ENCODE assay signal across 1 cellular context in the genomic region with DNA sequence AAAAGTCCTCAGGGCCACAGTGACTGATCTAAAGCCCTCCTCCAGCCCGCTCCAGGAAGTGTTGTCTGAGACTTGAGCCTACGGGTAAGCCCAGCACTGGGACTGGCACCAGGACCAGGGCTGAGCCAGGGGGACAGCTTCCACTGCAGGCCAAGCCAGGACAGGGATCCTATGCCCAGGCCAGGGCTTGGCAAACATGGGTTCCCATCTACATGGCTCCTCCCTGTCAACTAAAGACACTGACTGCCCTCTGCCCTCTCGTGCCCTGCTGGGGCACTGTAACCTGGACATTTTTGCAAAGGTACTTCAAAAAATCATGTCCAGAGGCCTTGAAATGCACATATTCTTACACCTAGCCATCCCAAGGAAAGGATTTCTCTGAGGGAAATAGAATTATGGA.
TF ChIP-seq lines count a peak whose summit lies in the region.

No MANE protein-coding gene starts in this region.

TF ChIP-seq in HepG2, 621 proteins besides CTCF, POLR2A, EP300 and RAD21:
- TF ChIP-seq, protein P1, sequence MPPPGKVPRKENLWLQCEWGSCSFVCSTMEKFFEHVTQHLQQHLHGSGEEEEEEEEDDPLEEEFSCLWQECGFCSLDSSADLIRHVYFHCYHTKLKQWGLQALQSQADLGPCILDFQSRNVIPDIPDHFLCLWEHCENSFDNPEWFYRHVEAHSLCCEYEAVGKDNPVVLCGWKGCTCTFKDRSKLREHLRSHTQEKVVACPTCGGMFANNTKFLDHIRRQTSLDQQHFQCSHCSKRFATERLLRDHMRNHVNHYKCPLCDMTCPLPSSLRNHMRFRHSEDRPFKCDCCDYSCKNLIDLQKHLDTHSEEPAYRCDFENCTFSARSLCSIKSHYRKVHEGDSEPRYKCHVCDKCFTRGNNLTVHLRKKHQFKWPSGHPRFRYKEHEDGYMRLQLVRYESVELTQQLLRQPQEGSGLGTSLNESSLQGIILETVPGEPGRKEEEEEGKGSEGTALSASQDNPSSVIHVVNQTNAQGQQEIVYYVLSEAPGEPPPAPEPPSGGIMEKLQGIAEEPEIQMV (CRISPR knock-in tag; IDR thresholded peaks at IDR 0.05; ENCODE audit: low read depth): no peak
- TF ChIP-seq ZNF253 (CRISPR knock-in tag; IDR thresholded peaks at IDR 0.05; ENCODE audit: borderline replicate concordance): no peak
- TF ChIP-seq EED (CRISPR knock-in tag; IDR thresholded peaks at IDR 0.05): no peak
- no peak for TF ChIP-seq FLYWCH1 (CRISPR knock-in tag; IDR thresholded peaks at IDR 0.05)
- no peak for TF ChIP-seq CREM (IDR thresholded peaks at IDR 0.05)
- TF ChIP-seq CREM (CRISPR knock-in tag; IDR thresholded peaks at IDR 0.05): no peak
- no peak for TF ChIP-seq KLF9 (CRISPR knock-in tag; IDR thresholded peaks at IDR 0.05; ENCODE audit: low read depth)
- TF ChIP-seq ZNF230 (CRISPR knock-in tag; IDR thresholded peaks at IDR 0.05): no peak
- no peak for TF ChIP-seq RFXAP (CRISPR knock-in tag; IDR thresholded peaks at IDR 0.05; ENCODE audit: borderline replicate concordance)
- no peak for TF ChIP-seq RFX3 (CRISPR knock-in tag; IDR thresholded peaks at IDR 0.05)
- TF ChIP-seq, protein P2, sequence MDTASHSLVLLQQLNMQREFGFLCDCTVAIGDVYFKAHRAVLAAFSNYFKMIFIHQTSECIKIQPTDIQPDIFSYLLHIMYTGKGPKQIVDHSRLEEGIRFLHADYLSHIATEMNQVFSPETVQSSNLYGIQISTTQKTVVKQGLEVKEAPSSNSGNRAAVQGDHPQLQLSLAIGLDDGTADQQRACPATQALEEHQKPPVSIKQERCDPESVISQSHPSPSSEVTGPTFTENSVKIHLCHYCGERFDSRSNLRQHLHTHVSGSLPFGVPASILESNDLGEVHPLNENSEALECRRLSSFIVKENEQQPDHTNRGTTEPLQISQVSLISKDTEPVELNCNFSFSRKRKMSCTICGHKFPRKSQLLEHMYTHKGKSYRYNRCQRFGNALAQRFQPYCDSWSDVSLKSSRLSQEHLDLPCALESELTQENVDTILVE (CRISPR knock-in tag; IDR thresholded peaks at IDR 0.05): no peak
- no peak for TF ChIP-seq ZBTB3 (CRISPR knock-in tag; IDR thresholded peaks at IDR 0.05; ENCODE audit: borderline replicate concordance, low read depth)
- TF ChIP-seq, protein P3, sequence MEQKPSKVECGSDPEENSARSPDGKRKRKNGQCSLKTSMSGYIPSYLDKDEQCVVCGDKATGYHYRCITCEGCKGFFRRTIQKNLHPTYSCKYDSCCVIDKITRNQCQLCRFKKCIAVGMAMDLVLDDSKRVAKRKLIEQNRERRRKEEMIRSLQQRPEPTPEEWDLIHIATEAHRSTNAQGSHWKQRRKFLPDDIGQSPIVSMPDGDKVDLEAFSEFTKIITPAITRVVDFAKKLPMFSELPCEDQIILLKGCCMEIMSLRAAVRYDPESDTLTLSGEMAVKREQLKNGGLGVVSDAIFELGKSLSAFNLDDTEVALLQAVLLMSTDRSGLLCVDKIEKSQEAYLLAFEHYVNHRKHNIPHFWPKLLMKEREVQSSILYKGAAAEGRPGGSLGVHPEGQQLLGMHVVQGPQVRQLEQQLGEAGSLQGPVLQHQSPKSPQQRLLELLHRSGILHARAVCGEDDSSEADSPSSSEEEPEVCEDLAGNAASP (CRISPR knock-in tag; IDR thresholded peaks at IDR 0.05; ENCODE audit: borderline replicate concordance): no peak
- TF ChIP-seq HIVEP1 (CRISPR knock-in tag; IDR thresholded peaks at IDR 0.05): no peak
- no peak for TF ChIP-seq TSC22D2 (CRISPR knock-in tag; IDR thresholded peaks at IDR 0.05; ENCODE audit: borderline replicate concordance)
